In the genomic region with DNA sequence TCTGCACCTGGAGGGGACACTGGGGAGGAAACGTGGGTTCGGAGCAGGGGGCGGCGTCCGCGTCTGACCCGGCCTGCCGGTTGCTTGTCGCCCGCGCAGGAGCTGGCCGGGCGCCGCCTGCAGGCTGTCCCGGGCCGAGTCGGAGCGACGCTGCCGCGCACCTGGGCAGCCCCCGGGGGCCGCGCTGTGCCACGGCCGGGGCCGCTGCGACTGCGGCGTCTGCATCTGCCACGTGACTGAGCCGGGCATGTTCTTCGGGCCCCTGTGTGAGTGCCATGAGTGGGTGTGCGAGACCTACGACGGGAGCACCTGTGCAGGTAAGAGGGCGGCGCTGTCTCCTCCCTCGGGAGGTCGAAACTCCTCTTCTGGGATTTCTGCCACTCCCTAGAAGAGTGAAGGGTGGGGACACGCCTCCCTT, we compare ENCODE assay signal across 1 cellular context.
TF ChIP-seq lines count a peak whose summit lies in the region.

No MANE protein-coding gene starts in this region.

TF ChIP-seq in HepG2, 621 proteins besides CTCF, POLR2A, EP300 and RAD21:
- TF ChIP-seq, protein P1, sequence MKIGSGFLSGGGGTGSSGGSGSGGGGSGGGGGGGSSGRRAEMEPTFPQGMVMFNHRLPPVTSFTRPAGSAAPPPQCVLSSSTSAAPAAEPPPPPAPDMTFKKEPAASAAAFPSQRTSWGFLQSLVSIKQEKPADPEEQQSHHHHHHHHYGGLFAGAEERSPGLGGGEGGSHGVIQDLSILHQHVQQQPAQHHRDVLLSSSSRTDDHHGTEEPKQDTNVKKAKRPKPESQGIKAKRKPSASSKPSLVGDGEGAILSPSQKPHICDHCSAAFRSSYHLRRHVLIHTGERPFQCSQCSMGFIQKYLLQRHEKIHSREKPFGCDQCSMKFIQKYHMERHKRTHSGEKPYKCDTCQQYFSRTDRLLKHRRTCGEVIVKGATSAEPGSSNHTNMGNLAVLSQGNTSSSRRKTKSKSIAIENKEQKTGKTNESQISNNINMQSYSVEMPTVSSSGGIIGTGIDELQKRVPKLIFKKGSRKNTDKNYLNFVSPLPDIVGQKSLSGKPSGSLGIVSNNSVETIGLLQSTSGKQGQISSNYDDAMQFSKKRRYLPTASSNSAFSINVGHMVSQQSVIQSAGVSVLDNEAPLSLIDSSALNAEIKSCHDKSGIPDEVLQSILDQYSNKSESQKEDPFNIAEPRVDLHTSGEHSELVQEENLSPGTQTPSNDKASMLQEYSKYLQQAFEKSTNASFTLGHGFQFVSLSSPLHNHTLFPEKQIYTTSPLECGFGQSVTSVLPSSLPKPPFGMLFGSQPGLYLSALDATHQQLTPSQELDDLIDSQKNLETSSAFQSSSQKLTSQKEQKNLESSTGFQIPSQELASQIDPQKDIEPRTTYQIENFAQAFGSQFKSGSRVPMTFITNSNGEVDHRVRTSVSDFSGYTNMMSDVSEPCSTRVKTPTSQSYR (CRISPR knock-in tag; IDR thresholded peaks at IDR 0.05; ENCODE audit: borderline replicate concordance) = no peak
- TF ChIP-seq STAG1 (CRISPR knock-in tag; IDR thresholded peaks at IDR 0.05) = peak; percentile 13; the same call in 1 of the 2 replicates
